ENCODE assay signal across 8 cellular contexts in genomic region chr18:57437782-57438668, GRCh38. TPM values are rescaled to one million over a fixed set of nuclear protein-coding genes. Genes with fewer than 3 reads are reported as not detected.
DNase-seq lines count a peak whose midpoint lies in the region; ATAC-seq and TF ChIP-seq lines count a peak whose summit lies in the region.

No MANE protein-coding gene starts in this region.

- no peak for TF ChIP-seq POLR2A in breast epithelium (IDR thresholded peaks at IDR 0.05)

- ATAC-seq in GM18511 (IDR thresholded peaks at IDR 0.05; ENCODE audit: unreplicated experiment) (peak; percentile 68), GM19452 (IDR thresholded peaks at IDR 0.05; ENCODE audit: unreplicated experiment) (no peak)

- POLR2A ChIA-PET in AG04450 (lab: Yijun Ruan, JAX) (no interaction called here), RWPE1 (lab: Yijun Ruan, JAX; ENCODE audit: low non-redundant PET) (no interaction called here)

- peak; percentile 40 for TF ChIP-seq CTCF in AG04450 (IDR thresholded peaks at IDR 0.05; ENCODE audit: low read depth, low read length)
- peak; percentile 27; the same call in 1 of the 2 replicates for TF ChIP-seq CTCF in RWPE1 (conservative IDR thresholded peaks at IDR 0.05; ENCODE audit: low read depth)
- TF ChIP-seq CTCF in breast epithelium (IDR thresholded peaks at IDR 0.05) = peak in 2 of 3 donors; percentile 21 to 42

- H3K27ac ChIP-seq in AG04450 (ENCODE audit: low read depth, low read length) (no peak overlapping the region), RWPE1 (no peak overlapping the region), breast epithelium (no peak overlapping the region)

- H3K9me3 ChIP-seq in AG04450 (ENCODE audit: control insufficient read depth, insufficient read depth, low read length) (peaks cover 23% of the 10 kb centered on the region), breast epithelium (no peaks in the 10 kb centered on the region)

- CTCF ChIA-PET in AG04450 (lab: Charles Lee) = no interaction called here
- CTCF ChIA-PET in RWPE1 (lab: Yijun Ruan, JAX) = interaction anchor here (0.9 kb wide), 1 partner anchor 573 kb away, joined by 4 read pairs; no protein-coding TSS in a partner anchor

- DNase-seq in AG04450 (ENCODE audit: low read depth, low spot score) (no peak), LHCN-M2 (ENCODE audit: low read depth) (peak; percentile 49), RWPE1 (ENCODE audit: low spot score) (peak; percentile 33), breast epithelium (ENCODE audit: low spot score in 2 of 2) (no peak), left kidney (ENCODE audit: low read depth, low spot score) (peak; percentile 92)
- peak; percentile 60 to 77 (median 75) for DNase-seq in stimulated activated CD4-positive, alpha-beta T cell treated with anti-CD3 and anti-CD28 coated beads, TNF-alpha, amount 100 ng/mL, for 48 hours (ENCODE audit: low read depth in 3 of 3)

- no peaks in the 10 kb centered on the region for H3K36me3 ChIP-seq in breast epithelium

- peaks cover 92% of the 10 kb centered on the region for H3K27me3 ChIP-seq in AG04450 (ENCODE audit: control insufficient read depth, insufficient read depth, low read length)
- peaks cover 6 to 91% of the 10 kb centered on the region in 2 donors for H3K27me3 ChIP-seq in breast epithelium

- intact Hi-C loops in breast epithelium (cut with DNase I; ENCODE audit: low total_unique reads) = no loop called here

- H3K4me3 ChIP-seq in AG04450 (ENCODE audit: low read depth, low read length) (no peak overlapping the region), breast epithelium (peak overlapping the region in 2 of 3 donors; percentile 15 to 70)

- H3K4me1 ChIP-seq in breast epithelium = peaks cover 0 to 15% of the 10 kb centered on the region in 2 donors

RNA-seq across cellular contexts. Expression of gene ONECUT2, which starts 2.9 kb away (rescaled TPM):
- polyA plus RNA-seq in AG04450 (2011; rRNA removed) = 0.01 TPM in 1 of 2 replicates, not detected in the other
- under 0.01 and 0.04 TPM in 2 replicates for polyA minus RNA-seq in AG04450 (2011; rRNA and poly(A)+ RNA removed)
- total RNA-seq in LHCN-M2 (2014; rRNA removed) (under 0.01 TPM in 2 replicates), breast epithelium (under 1 TPM in 1 of 3 donors, not detected in 2; under 0.01 TPM)
- under 0.01 TPM for polyA plus RNA-seq in LHCN-M2 (2012)

Comparison
In these comparisons a context has a peak if more than half of its experiments do, and no peak if none do; other contexts are left out.
1. DNase-seq: peak in LHCN-M2 (single experiment), RWPE1 (single experiment), left kidney (single experiment) and stimulated activated CD4-positive, alpha-beta T cell treated with anti-CD3 and anti-CD28 coated beads, TNF-alpha, amount 100 ng/mL, for 48 hours (3 of 3); none in AG04450 (single experiment) and breast epithelium (0 of 2).
2. Peak in every context shown above with its lines, with median percentiles within 50 percentile points of each other: CTCF ChIP-seq.